Comparison of ENCODE assay signal across 23 cellular contexts in the genomic region with DNA sequence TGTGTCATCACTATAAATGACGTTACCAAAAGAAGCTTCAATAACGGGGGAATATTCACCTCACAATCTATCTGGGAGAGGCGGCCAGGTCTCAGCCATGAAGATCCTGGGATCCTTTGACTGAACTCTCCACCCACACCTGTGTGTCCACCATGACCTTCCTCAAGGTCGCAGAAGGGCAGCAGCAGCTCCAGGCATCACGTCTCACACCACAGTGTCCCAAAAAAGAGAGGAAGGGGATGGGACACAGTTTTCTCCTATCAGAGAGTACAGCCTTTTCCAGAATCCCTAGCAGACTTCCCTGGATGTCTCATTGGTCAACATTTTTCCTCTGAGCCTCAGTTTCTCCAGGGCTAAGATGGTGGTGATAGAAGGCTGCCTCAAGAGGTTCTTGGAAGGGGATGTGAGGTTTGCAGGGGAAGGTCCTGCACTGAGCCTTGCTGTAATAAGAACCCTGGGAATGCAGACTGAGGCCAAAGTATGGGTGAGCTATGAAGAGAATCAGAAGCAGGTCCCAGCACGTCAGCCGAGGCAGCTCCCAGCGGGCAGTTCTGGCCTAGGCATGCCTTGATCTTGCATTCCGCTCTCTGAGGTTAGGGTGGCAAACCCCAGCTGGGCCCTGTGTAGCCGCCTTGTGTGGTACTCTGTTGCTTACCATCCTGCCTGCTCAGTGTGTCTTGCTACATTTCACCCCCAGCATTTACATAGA.
DNase-seq lines count a peak whose midpoint lies in the region; ATAC-seq, FAIRE-seq and TF ChIP-seq lines count a peak whose summit lies in the region.
"Had no signal": no experiment of that assay in that cellular context is flagged by ENCODE, and none has a peak within 500 bp of the region (broad histone marks: within the 10 kb centered on the region; RNA-seq: fewer than 3 reads in every experiment).

No MANE protein-coding gene starts in this region.

- no peak for TF ChIP-seq CTCF in mammary epithelial cell (conservative IDR thresholded peaks at IDR 0.05 in 1 of 2, IDR thresholded peaks at IDR 0.05 in 1 of 2; ENCODE audit: extremely low read depth in 1 of 2, insufficient read depth in 1 of 2, low read depth in 1 of 2, low read length in 2 of 2)
- TF ChIP-seq CTCF in keratinocyte (optimal IDR thresholded peaks at IDR 0.05 in 1 of 3, IDR thresholded peaks at IDR 0.05 in 1 of 3, conservative IDR thresholded peaks at IDR 0.05 in 1 of 3; ENCODE audit: extremely low read depth in 1 of 3, insufficient read depth in 2 of 3, low read length in 3 of 3) = no peak
- no peak for TF ChIP-seq CTCF in ascending aorta (IDR thresholded peaks at IDR 0.05)

- H3K27me3 ChIP-seq in mammary epithelial cell (ENCODE audit: insufficient read depth, low read length) = no peaks in the 10 kb centered on the region
- no peaks in the 10 kb centered on the region for H3K27me3 ChIP-seq in keratinocyte (ENCODE audit: control insufficient read depth, extremely low read depth, insufficient read depth, low read length)
- no peaks in the 10 kb centered on the region for H3K27me3 ChIP-seq in ascending aorta
- H3K27me3 ChIP-seq: BLaER1 had no signal

- no peaks in the 10 kb centered on the region for H3K9me1 ChIP-seq in keratinocyte (ENCODE audit: control insufficient read depth, extremely low read depth, insufficient read depth, low read length)

- H3K36me3 ChIP-seq in mammary epithelial cell (ENCODE audit: insufficient read depth, low read length) (no peaks in the 10 kb centered on the region), keratinocyte (ENCODE audit: control insufficient read depth in 2 of 2, extremely low read depth in 1 of 2, insufficient read depth in 2 of 2, low read length in 2 of 2) (no peaks in the 10 kb centered on the region), ascending aorta (no peaks in the 10 kb centered on the region)
- H3K36me3 ChIP-seq: BLaER1 had no signal

- H3K27ac ChIP-seq in mammary epithelial cell (ENCODE audit: insufficient read depth, low read depth, low read length) (no peak overlapping the region), keratinocyte (ENCODE audit: control insufficient read depth, insufficient read depth, low read length) (no peak overlapping the region), temporal lobe (ENCODE audit: low read depth, low read length) (peak overlapping the region; percentile 13), ascending aorta (no peak overlapping the region)
- H3K27ac ChIP-seq: BLaER1, GM23248, PC-9 had no signal

- H3K9me3 ChIP-seq in mammary epithelial cell (replicated peaks; ENCODE audit: insufficient read depth, low read length) (no peaks in the 10 kb centered on the region), keratinocyte (ENCODE audit: control insufficient read depth, low read depth, low read length) (no peaks in the 10 kb centered on the region), ascending aorta (no peaks in the 10 kb centered on the region)
- H3K9me3 ChIP-seq: BLaER1 had no signal

- peak; percentile 93 for FAIRE-seq in keratinocyte (lab: Jason Lieb, UNC)
- FAIRE-seq: GM12892 had no signal

- H3K4me2 ChIP-seq in mammary epithelial cell (ENCODE audit: insufficient read depth, low read depth, low read length) = peak overlapping the region; percentile 20
- H3K4me2 ChIP-seq in keratinocyte (ENCODE audit: control insufficient read depth, extremely low read depth, insufficient read depth, low read depth, low read length) = peak overlapping the region; percentile 22
- H3K4me2 ChIP-seq: BLaER1, PC-9 had no signal

- no TSS peak for BruUV-seq in mammary epithelial cell (replicated peaks; lab: Mats Ljungman, UMichigan)

- dilution Hi-C loops in mammary epithelial cell (cut with HindIII; ENCODE audit: low sequenced_read_pairs) (loop anchor here (5.0 kb wide), 1 partner anchor 94 kb away; no protein-coding TSS in a partner anchor), keratinocyte (cut with MboI; ENCODE audit: extremely low pct_ligation_motif_present, low sequenced_read_pairs) (no loop called here)

- H3K79me2 ChIP-seq in mammary epithelial cell (ENCODE audit: insufficient read depth, low read length) (no peaks in the 10 kb centered on the region), keratinocyte (ENCODE audit: control insufficient read depth, insufficient read depth, low read length) (no peaks in the 10 kb centered on the region)

- 50% methylated on average over 9 of the region's 10 CpGs for WGBS in mammary epithelial cell (ENCODE audit: low coverage, missing lambda C conversion rate)

- H3K9ac ChIP-seq in mammary epithelial cell (ENCODE audit: insufficient read depth, low read length) = no peak overlapping the region
- no peak overlapping the region for H3K9ac ChIP-seq in keratinocyte (ENCODE audit: control insufficient read depth, extremely low read depth, insufficient read depth, low read length)
- H3K9ac ChIP-seq: BLaER1, GM23248 had no signal

- H3K4me1 ChIP-seq in mammary epithelial cell (ENCODE audit: insufficient read depth, low read length) (peaks cover 10% of the 10 kb centered on the region), keratinocyte (ENCODE audit: control insufficient read depth, extremely low read depth, insufficient read depth, low read length) (peaks cover 8% of the 10 kb centered on the region), ascending aorta (no peaks in the 10 kb centered on the region)

- H3K4me3 ChIP-seq in mammary epithelial cell (replicated peaks in 1 of 3; ENCODE audit: insufficient read depth in 1 of 3, low read depth in 2 of 3, low read length in 3 of 3) (no peak overlapping the region), keratinocyte (ENCODE audit: control insufficient read depth in 2 of 3, extremely low read depth in 1 of 3, insufficient read depth in 2 of 3, low read depth in 1 of 3, low read length in 3 of 3) (no peak overlapping the region), ascending aorta (no peak overlapping the region)
- H3K4me3 ChIP-seq: BLaER1, GM23248, PC-9 had no signal

- DNase-seq in HPDE6-E6E7 (ENCODE audit: extremely low spot score) (peak; percentile 42), mammary epithelial cell (peak; percentile 89), keratinocyte (ENCODE audit: low read depth, low spot score) (peak; percentile 52), NCI-H526 (lab: John Stamatoyannopoulos, UW) (no peak), ascending aorta (ENCODE audit: low spot score in 2 of 2) (no peak)
- DNase-seq: CD4-positive, alpha-beta T cell; COR-L47; GM23248; HCEC 1CT; MM.1S; NCI-H1092 treated with DMSO at 0.1 percent for 48 hours; NCI-H1436 treated with DMSO at 0.1 percent for 48 hours; NCI-H1930; NCI-H2227 treated with DMSO at 0.1 percent for 48 hours; NCI-H510A; NCI-H748 treated with DMSO at 0.1 percent for 48 hours; PC-9; RPMI8226 had no signal

- H2AFZ ChIP-seq in mammary epithelial cell (ENCODE audit: low read depth, low read length) (peak overlapping the region; percentile 54), keratinocyte (ENCODE audit: control insufficient read depth, low read length) (no peak overlapping the region)
- H2AFZ ChIP-seq: GM23248, PC-9 had no signal

- in situ Hi-C loops in mammary epithelial cell (cut with MboI; ENCODE audit: low sequenced_read_pairs in 2 of 2) = no loop called here

- no peaks in the 10 kb centered on the region for H4K20me1 ChIP-seq in mammary epithelial cell (ENCODE audit: insufficient read depth, low read length)
- H4K20me1 ChIP-seq in keratinocyte (ENCODE audit: control insufficient read depth, extremely low read depth, insufficient read depth, low read length) = no peaks in the 10 kb centered on the region
- H4K20me1 ChIP-seq: BLaER1 had no signal

- CTCF ChIA-PET in mammary epithelial cell (lab: Charles Lee; ENCODE audit: low non-redundant PET) = interaction anchor here (0.5 kb wide), 1 partner anchor 89 kb away, joined by 5 read pairs; no protein-coding TSS in a partner anchor

- intact Hi-C loops in mammary epithelial cell (cut with micrococcal nuclease) = no loop called here
- intact Hi-C loops in ascending aorta (cut with DNase I) = no loop called here

- no peak for ATAC-seq in HG02884 (IDR thresholded peaks at IDR 0.05; ENCODE audit: unreplicated experiment)
- ATAC-seq: SK-N-SH treated with all-trans-retinoic acid at 6 μM for 48 hours had no signal

Comparison
In these comparisons a context has a peak if more than half of its experiments do, and no peak if none do; other contexts are left out.
1. DNase-seq: peak in HPDE6-E6E7 (single experiment), mammary epithelial cell (single experiment) and keratinocyte (single experiment); none in NCI-H526 (0 of 2) and ascending aorta (0 of 2).